ENCODE assay signal across 9 cellular contexts in genomic region chr5:169760229-169760628, GRCh38.
"Had no signal": no experiment of that assay in that cellular context is flagged by ENCODE, and none has a peak within 500 bp of the region (broad histone marks: within the 10 kb centered on the region; RNA-seq: fewer than 3 reads in every experiment).

No MANE protein-coding gene starts in this region.

- H3K27ac ChIP-seq: GM23248 had no signal

- H3K9me3 Mint-ChIP-seq: GM23338, H9, HFFc6 had no signal

- H3K9ac ChIP-seq: GM23248 had no signal

- H3K27ac Mint-ChIP-seq: GM23338, H9, HFFc6 had no signal

- H3K9me3 ChIP-seq: HAP-1 had no signal

- H3K4me3 ChIP-seq: GM23248, GM23338, HAP-1 had no signal

- DNase-seq: GM23248, GOT3, H7, H9, HCEC 1CT, HFFc6 had no signal

- H3K4me2 ChIP-seq: GM23338 had no signal

- ATAC-seq: GM23338, HCT116 had no signal

- H3K4me1 ChIP-seq: HAP-1 had no signal

- H3K36me3 ChIP-seq: HAP-1 had no signal

- H2AFZ ChIP-seq: GM23248, GM23338 had no signal

- H3K4me3 Mint-ChIP-seq: GM23338, H9, HFFc6 had no signal
